1 cellular context compared by ENCODE assay signal in genomic region chr22:17700778-17701177, GRCh38.
TF ChIP-seq lines count a peak whose summit lies in the region.

No MANE protein-coding gene starts in this region.

TF ChIP-seq in GM23338, 12 proteins besides CTCF, POLR2A, EP300 and RAD21 (continued from another document):
- TF ChIP-seq NANOG (IDR thresholded peaks at IDR 0.05; ENCODE audit: borderline replicate concordance) (no peak), EZH2 (IDR thresholded peaks at IDR 0.05; ENCODE audit: low read depth, unreplicated experiment) (no peak), STAT1 (IDR thresholded peaks at IDR 0.05; ENCODE audit: unreplicated experiment) (no peak), ZNF462 (CRISPR knock-in tag; IDR thresholded peaks at IDR 0.05) (no peak), POLR2AphosphoS5 (IDR thresholded peaks at IDR 0.05; ENCODE audit: low read depth) (no peak)
